8 cellular contexts compared by ENCODE assay signal in the genomic region with DNA sequence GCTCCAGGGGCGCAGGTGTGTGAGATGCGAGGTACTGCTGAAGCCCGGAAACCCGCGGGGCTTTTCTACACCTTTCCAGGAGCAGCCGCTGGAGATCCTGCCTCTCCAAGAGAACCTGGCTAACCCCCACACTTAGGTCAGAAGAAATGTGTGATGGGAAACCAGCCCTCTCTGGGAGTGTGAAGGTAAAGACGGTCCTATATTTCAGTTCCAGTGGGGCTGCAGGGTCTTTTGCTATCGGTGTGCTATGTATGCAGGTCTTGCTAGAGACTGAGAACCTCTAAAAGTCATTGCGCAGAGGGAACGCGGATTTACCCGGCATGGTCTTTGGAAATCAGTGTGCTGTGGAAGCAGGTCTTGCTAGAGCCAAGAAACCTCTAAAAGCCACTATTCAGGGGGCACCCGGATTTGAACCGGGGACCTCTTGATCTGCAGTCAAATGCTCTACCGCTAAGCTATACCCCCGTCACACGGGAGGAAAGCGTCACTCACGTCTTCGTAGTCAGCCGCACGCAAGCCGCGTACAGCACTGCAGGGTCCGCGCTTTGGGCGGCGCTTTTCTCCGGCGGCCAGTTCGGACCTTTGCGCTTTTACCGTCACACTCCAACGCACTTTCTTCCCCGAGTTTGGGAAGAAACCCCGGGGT. TPM values are rescaled to one million over a fixed set of nuclear protein-coding genes. Genes with fewer than 3 reads are reported as not detected.
DNase-seq lines count a peak whose midpoint lies in the region; ATAC-seq and TF ChIP-seq lines count a peak whose summit lies in the region.

No MANE protein-coding gene starts in this region.

- H3K4me1 ChIP-seq in hepatocyte (ENCODE audit: insufficient read depth), result no peaks in the 10 kb centered on the region

- peak overlapping the region; percentile 59 for H3K27ac ChIP-seq in hepatocyte

- no peaks in the 10 kb centered on the region for H3K9me2 ChIP-seq in hepatocyte (replicated peaks; ENCODE audit: insufficient read depth)

- H3K4me3 ChIP-seq in hepatocyte, result no peak overlapping the region

- DNase-seq in amygdala (lab: John Stamatoyannopoulos, UW) (peak in 40 of 56 donors; percentile 3 to 78 (median 43)), hepatocyte (ENCODE audit: low spot score) (peak; percentile 79), retina (peak; percentile 87), NCI-H774 (lab: John Stamatoyannopoulos, UW) (no peak), ACHN (no peak)

- peak overlapping the region; percentile 73 for H3K4me2 ChIP-seq in hepatocyte

- ATAC-seq in HG03354 (IDR thresholded peaks at IDR 0.05; ENCODE audit: poor library complexity, severe bottlenecking, unreplicated experiment) (peak; percentile 86), HG03521 (IDR thresholded peaks at IDR 0.05; ENCODE audit: unreplicated experiment) (no peak), GM18861 (IDR thresholded peaks at IDR 0.05; ENCODE audit: unreplicated experiment) (no peak)

- H3K27me3 ChIP-seq in hepatocyte, result no peaks in the 10 kb centered on the region

- no peaks in the 10 kb centered on the region for H3K79me2 ChIP-seq in hepatocyte

- no peaks in the 10 kb centered on the region for H3K36me3 ChIP-seq in hepatocyte (replicated peaks; ENCODE audit: insufficient read depth, low read depth)

- no peaks in the 10 kb centered on the region for H4K20me1 ChIP-seq in hepatocyte (ENCODE audit: insufficient read depth, poor library complexity, severe bottlenecking)

- H2AFZ ChIP-seq in hepatocyte, result peak overlapping the region; percentile 74

- in situ Hi-C loops in ACHN (cut with HindIII; ENCODE audit: low pct_ligation_motif_present, low pct_unique_long_range_greater_than_20kb, low sequenced_read_pairs), result no loop called here

- WGBS in hepatocyte (ENCODE audit: low lambda C conversion rate, missing lambda C conversion rate), result 3% methylated on average over 36 of the region's 36 CpGs

- TF ChIP-seq CTCF in hepatocyte (IDR thresholded peaks at IDR 0.05; ENCODE audit: poor library complexity), result no peak

- no peaks in the 10 kb centered on the region for H3K9me3 ChIP-seq in hepatocyte (ENCODE audit: low read depth)

RNA-seq across cellular contexts. Expression of gene ZNF777, which starts 46.0 kb away (rescaled TPM):
- total RNA-seq in hepatocyte, result 4.3 and 5.6 TPM in 2 replicates
- 13.9 and 14.8 TPM in 2 replicates for polyA plus RNA-seq in hepatocyte

Comparison
In these comparisons a context has a peak if more than half of its experiments do, and no peak if none do; other contexts are left out.
1. DNase-seq: peak in amygdala (40 of 56), hepatocyte (single experiment) and retina (single experiment); none in NCI-H774 (single experiment) and ACHN (single experiment).